1 cellular context compared by ENCODE assay signal in the genomic region with DNA sequence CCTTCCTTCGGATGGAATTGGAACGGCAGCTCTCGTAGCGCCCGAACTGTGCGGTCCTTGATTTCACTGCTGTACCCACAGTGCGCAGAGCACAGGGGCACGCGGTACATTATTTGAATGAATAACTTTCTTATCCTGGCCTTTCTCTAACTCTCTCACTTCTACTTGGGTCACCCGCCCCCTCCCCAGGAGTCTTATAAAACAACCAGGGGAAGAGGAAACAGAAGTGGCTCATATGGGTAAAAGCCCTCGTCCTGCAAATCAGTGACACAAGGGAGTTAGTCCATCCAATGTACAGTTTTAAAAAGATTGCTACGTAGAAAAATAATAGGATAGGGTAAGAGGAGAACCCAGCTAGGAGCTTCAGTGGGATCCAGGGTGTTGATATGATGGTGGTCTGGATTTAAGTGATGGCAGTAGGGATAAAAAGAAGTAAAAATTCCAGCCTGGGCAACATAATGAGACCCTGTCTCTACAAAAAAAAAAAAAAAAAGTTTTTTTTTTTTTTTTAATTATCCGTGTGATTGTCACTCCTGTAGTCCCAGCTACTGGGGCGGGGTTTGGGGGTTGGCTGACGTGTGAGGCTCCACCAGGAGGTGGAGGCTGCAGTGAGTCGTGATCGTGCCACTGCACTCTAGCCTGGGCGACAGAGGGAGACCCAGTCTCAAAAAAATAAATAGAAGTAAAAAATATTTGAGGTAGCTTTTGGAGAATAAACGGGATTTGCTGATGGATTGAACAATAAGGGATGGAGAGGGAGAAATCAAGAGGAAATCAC.
TF ChIP-seq lines count a peak whose summit lies in the region.

No MANE protein-coding gene starts in this region.

TF ChIP-seq in HepG2, 621 proteins besides CTCF, POLR2A, EP300 and RAD21 (continued from another document):
- TF ChIP-seq, protein P1, sequence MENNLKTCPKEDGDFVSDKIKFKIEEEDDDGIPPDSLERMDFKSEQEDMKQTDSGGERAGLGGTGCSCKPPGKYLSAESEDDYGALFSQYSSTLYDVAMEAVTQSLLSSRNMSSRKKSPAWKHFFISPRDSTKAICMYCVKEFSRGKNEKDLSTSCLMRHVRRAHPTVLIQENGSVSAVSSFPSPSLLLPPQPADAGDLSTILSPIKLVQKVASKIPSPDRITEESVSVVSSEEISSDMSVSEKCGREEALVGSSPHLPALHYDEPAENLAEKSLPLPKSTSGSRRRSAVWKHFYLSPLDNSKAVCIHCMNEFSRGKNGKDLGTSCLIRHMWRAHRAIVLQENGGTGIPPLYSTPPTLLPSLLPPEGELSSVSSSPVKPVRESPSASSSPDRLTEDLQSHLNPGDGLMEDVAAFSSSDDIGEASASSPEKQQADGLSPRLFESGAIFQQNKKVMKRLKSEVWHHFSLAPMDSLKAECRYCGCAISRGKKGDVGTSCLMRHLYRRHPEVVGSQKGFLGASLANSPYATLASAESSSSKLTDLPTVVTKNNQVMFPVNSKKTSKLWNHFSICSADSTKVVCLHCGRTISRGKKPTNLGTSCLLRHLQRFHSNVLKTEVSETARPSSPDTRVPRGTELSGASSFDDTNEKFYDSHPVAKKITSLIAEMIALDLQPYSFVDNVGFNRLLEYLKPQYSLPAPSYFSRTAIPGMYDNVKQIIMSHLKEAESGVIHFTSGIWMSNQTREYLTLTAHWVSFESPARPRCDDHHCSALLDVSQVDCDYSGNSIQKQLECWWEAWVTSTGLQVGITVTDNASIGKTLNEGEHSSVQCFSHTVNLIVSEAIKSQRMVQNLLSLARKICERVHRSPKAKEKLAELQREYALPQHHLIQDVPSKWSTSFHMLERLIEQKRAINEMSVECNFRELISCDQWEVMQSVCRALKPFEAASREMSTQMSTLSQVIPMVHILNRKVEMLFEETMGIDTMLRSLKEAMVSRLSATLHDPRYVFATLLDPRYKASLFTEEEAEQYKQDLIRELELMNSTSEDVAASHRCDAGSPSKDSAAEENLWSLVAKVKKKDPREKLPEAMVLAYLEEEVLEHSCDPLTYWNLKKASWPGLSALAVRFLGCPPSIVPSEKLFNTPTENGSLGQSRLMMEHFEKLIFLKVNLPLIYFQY (CRISPR knock-in tag; IDR thresholded peaks at IDR 0.05; ENCODE audit: borderline replicate concordance): no peak
- TF ChIP-seq ZNF564 (CRISPR knock-in tag; IDR thresholded peaks at IDR 0.05) (no peak), ZNF781 (CRISPR knock-in tag; IDR thresholded peaks at IDR 0.05; ENCODE audit: borderline replicate concordance, not compliant biosample characterization) (peak; percentile 5), ZNF563 (CRISPR knock-in tag; IDR thresholded peaks at IDR 0.05) (0 out of 2 replicates have a peak, but pooled peaks have one; percentile 10), NR3C1 (CRISPR knock-in tag; IDR thresholded peaks at IDR 0.05) (no peak)
- TF ChIP-seq, protein P2, sequence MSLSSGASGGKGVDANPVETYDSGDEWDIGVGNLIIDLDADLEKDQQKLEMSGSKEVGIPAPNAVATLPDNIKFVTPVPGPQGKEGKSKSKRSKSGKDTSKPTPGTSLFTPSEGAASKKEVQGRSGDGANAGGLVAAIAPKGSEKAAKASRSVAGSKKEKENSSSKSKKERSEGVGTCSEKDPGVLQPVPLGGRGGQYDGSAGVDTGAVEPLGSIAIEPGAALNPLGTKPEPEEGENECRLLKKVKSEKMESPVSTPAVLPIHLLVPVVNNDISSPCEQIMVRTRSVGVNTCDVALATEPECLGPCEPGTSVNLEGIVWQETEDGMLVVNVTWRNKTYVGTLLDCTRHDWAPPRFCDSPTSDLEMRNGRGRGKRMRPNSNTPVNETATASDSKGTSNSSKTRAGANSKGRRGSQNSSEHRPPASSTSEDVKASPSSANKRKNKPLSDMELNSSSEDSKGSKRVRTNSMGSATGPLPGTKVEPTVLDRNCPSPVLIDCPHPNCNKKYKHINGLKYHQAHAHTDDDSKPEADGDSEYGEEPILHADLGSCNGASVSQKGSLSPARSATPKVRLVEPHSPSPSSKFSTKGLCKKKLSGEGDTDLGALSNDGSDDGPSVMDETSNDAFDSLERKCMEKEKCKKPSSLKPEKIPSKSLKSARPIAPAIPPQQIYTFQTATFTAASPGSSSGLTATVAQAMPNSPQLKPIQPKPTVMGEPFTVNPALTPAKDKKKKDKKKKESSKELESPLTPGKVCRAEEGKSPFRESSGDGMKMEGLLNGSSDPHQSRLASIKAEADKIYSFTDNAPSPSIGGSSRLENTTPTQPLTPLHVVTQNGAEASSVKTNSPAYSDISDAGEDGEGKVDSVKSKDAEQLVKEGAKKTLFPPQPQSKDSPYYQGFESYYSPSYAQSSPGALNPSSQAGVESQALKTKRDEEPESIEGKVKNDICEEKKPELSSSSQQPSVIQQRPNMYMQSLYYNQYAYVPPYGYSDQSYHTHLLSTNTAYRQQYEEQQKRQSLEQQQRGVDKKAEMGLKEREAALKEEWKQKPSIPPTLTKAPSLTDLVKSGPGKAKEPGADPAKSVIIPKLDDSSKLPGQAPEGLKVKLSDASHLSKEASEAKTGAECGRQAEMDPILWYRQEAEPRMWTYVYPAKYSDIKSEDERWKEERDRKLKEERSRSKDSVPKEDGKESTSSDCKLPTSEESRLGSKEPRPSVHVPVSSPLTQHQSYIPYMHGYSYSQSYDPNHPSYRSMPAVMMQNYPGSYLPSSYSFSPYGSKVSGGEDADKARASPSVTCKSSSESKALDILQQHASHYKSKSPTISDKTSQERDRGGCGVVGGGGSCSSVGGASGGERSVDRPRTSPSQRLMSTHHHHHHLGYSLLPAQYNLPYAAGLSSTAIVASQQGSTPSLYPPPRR (CRISPR knock-in tag; IDR thresholded peaks at IDR 0.05; ENCODE audit: borderline replicate concordance): 0 out of 2 replicates have a peak, but pooled peaks have one; percentile 0
